10 cellular contexts compared by ENCODE assay signal in genomic region chr11:46273511-46274205, GRCh38. TPM values are rescaled to one million over a fixed set of nuclear protein-coding genes. Genes with fewer than 3 reads are reported as not detected.
DNase-seq lines count a peak whose midpoint lies in the region; ATAC-seq and TF ChIP-seq lines count a peak whose summit lies in the region.
"Had no signal": no experiment of that assay in that cellular context is flagged by ENCODE, and none has a peak within 500 bp of the region (broad histone marks: within the 10 kb centered on the region; RNA-seq: fewer than 3 reads in every experiment).

No MANE protein-coding gene starts in this region.

- H3K27ac ChIP-seq in heart right ventricle = peak overlapping the region; percentile 67 to 88 (median 82)
- H3K27ac ChIP-seq in body of pancreas = peak overlapping the region; percentile 93 to 96 (median 94)
- H3K27ac ChIP-seq in uterus = peak overlapping the region; percentile 86 to 92

- peaks cover 31 to 86% (median 61%) of the 10 kb centered on the region in 9 donors for H3K4me1 ChIP-seq in heart right ventricle
- H3K4me1 ChIP-seq in body of pancreas = peaks cover 67% of the 10 kb centered on the region
- H3K4me1 ChIP-seq in mucosa of descending colon (ENCODE audit: low read depth) = peaks cover 55% of the 10 kb centered on the region
- H3K4me1 ChIP-seq in uterus = peaks cover 13 to 19% of the 10 kb centered on the region in 2 donors

- H3K36me3 ChIP-seq in heart right ventricle = no peaks in the 10 kb centered on the region
- no peaks in the 10 kb centered on the region for H3K36me3 ChIP-seq in body of pancreas (replicated peaks in 1 of 2; ENCODE audit: insufficient read depth in 1 of 2, low read depth in 2 of 2)
- no peaks in the 10 kb centered on the region for H3K36me3 ChIP-seq in mucosa of descending colon (ENCODE audit: low read depth)
- no peaks in the 10 kb centered on the region for H3K36me3 ChIP-seq in uterus

- 55 to 65% methylated on average over 7 of the region's 7 CpGs for WGBS in heart right ventricle, 2 donors
- 15 to 26% methylated on average over 7 of the region's 7 CpGs for WGBS in body of pancreas, 2 donors

- TF ChIP-seq CTCF in heart right ventricle (IDR thresholded peaks at IDR 0.05) (no peak), body of pancreas (IDR thresholded peaks at IDR 0.05) (no peak), mucosa of descending colon (IDR thresholded peaks at IDR 0.05) (no peak), uterus (IDR thresholded peaks at IDR 0.05) (no peak)

- intact Hi-C loops in heart right ventricle (cut with DNase I) (loop anchor here in 1 of 10 donors (2.0 kb wide), 1 partner anchor 31 kb away; no protein-coding TSS in a partner anchor), Right ventricle myocardium superior (cut with DNase I) (no loop called here), body of pancreas (cut with DNase I) (no loop called here), mucosa of descending colon (cut with DNase I, micrococcal nuclease) (no loop called here), uterus (cut with DNase I; ENCODE audit: low total_unique reads) (no loop called here)

- H3K4me3 ChIP-seq in heart right ventricle (no peak overlapping the region), body of pancreas (no peak overlapping the region), mucosa of descending colon (no peak overlapping the region), uterus (no peak overlapping the region)

- H3K27me3 ChIP-seq in heart right ventricle (peaks cover 0 to 24% (median 0%) of the 10 kb centered on the region in 7 donors), body of pancreas (no peaks in the 10 kb centered on the region), uterus (no peaks in the 10 kb centered on the region)

- TF ChIP-seq POLR2A in body of pancreas (IDR thresholded peaks at IDR 0.05) (peak in 2 of 3 donors; percentile 44 to 55), uterus (IDR thresholded peaks at IDR 0.05) (no peak)

- DNase-seq in heart right ventricle = no peak
- DNase-seq in Right ventricle myocardium superior = no peak
- DNase-seq in body of pancreas = peak; percentile 77 to 92 (median 85)
- DNase-seq in mucosa of descending colon = peak; percentile 69 to 76 (median 73)
- no peak for DNase-seq in uterus
- DNase-seq in putamen (ENCODE audit: low spot score) = no peak
- no peak for DNase-seq in amniotic stem cell (lab: John Stamatoyannopoulos, UW)
- DNase-seq: effector memory CD8-positive, alpha-beta T cell; KBM-7 had no signal

- ATAC-seq in heart right ventricle = peak in 1 of 8 donors; percentile 3
- no peak for ATAC-seq in Right ventricle myocardium superior (ENCODE audit: poor library complexity)
- peak; percentile 77 for ATAC-seq in body of pancreas
- peak; percentile 62 for ATAC-seq in mucosa of descending colon
- no peak for ATAC-seq in HG03439 (IDR thresholded peaks at IDR 0.05; ENCODE audit: unreplicated experiment)
- ATAC-seq: effector memory CD8-positive, alpha-beta T cell had no signal

- H3K9me3 ChIP-seq in heart right ventricle (no peaks in the 10 kb centered on the region), body of pancreas (no peaks in the 10 kb centered on the region), mucosa of descending colon (no peaks in the 10 kb centered on the region), uterus (no peaks in the 10 kb centered on the region)

RNA-seq across cellular contexts. Expression of gene CREB3L1, which starts 3.8 kb away (rescaled TPM):
- total RNA-seq in heart right ventricle (100 to 1,000 TPM in 1 of 10 donors, 10 to 100 TPM in 9; 14.9 to 127 (median 36.1) TPM), Right ventricle myocardium superior (69.2 TPM), body of pancreas (10 to 100 TPM; 20.8 to 22.7 TPM), mucosa of descending colon (100 to 1,000 TPM in 2 of 3 donors, 10 to 100 TPM in 1; 52.7 to 140 (median 108) TPM), uterus (10 to 100 TPM in 2 of 4 donors, 1 to 10 TPM in 1, not detected in 1; 2.0 to 20.8 (median 14.8) TPM)
- polyA plus RNA-seq in heart right ventricle = 10 to 100 TPM in 1 of 2 donors, 1 to 10 TPM in 1; 9.7 to 49.5 TPM

Comparison
In these comparisons a context has a peak if more than half of its experiments do, and no peak if none do; other contexts are left out.
1. ATAC-seq: peak in body of pancreas (single experiment) and mucosa of descending colon (single experiment); none in Right ventricle myocardium superior (single experiment) and HG03439 (single experiment).
2. DNase-seq: peak in body of pancreas (4 of 4) and mucosa of descending colon (3 of 3); none in heart right ventricle (0 of 2), Right ventricle myocardium superior (single experiment), uterus (0 of 2), putamen (single experiment) and amniotic stem cell (single experiment).
3. POLR2A ChIP-seq: peak in body of pancreas (2 of 3); none in uterus (0 of 2).
4. Peak in every context shown above with its lines, with median percentiles within 50 percentile points of each other: H3K27ac ChIP-seq.